In genomic region chr14:102088012-102088792, GRCh38 we compare ENCODE assay signal across 8 cellular contexts. TPM values are rescaled to one million over a fixed set of nuclear protein-coding genes. Genes with fewer than 3 reads are reported as not detected.
A peak's percentile ranks its signal among the peaks of the same experiment; 100 is the strongest.
DNase-seq lines count a peak whose midpoint lies in the region; ATAC-seq and TF ChIP-seq lines count a peak whose summit lies in the region.

No MANE protein-coding gene starts in this region.

- TF ChIP-seq CTCF in body of pancreas (IDR thresholded peaks at IDR 0.05) = no peak

- no peaks in the 10 kb centered on the region for H3K27me3 ChIP-seq in body of pancreas

- 35 to 49% methylated on average over 33 to 39 of the region's 39 CpGs for WGBS in body of pancreas, 2 donors

- H3K4me3 ChIP-seq in body of pancreas = no peak overlapping the region

- H3K9me3 ChIP-seq in body of pancreas = no peaks in the 10 kb centered on the region

- peaks cover 34% of the 10 kb centered on the region for H3K4me1 ChIP-seq in body of pancreas

- peak overlapping the region in 3 of 4 donors; percentile 99 to 100 (median 100) for H3K27ac ChIP-seq in body of pancreas

- peak; percentile 56 for TF ChIP-seq POLR2A in GM19193 (IDR thresholded peaks at IDR 0.05; ENCODE audit: extremely low read depth, insufficient read depth, insufficient read length)
- TF ChIP-seq POLR2A in body of pancreas (IDR thresholded peaks at IDR 0.05) = no peak

- intact Hi-C loops in body of pancreas (cut with DNase I) = no loop called here

- ATAC-seq in body of pancreas = no peak

- peaks cover 7 to 13% of the 10 kb centered on the region in 2 donors for H3K36me3 ChIP-seq in body of pancreas (replicated peaks in 1 of 2; ENCODE audit: insufficient read depth in 1 of 2, low read depth in 2 of 2)

- DNase-seq in T-helper 9 cell = peak; percentile 29
- DNase-seq in body of pancreas = peak; percentile 37 to 54 (median 45)
- DNase-seq in iPS-NIHi11 (ENCODE audit: low spot score) = peak; percentile 63
- peak; percentile 38 to 57 (median 39) for DNase-seq in stimulated activated CD4-positive, alpha-beta T cell treated with anti-CD3 and anti-CD28 coated beads, Interleukin-12 subunit alpha, Interleukin-12 subunit beta, amount 100 ng/mL, for 48 hours (ENCODE audit: low read depth in 2 of 3, low spot score in 1 of 3)
- DNase-seq in cortex of kidney (lab: John Stamatoyannopoulos, UW) = no peak
- no peak for DNase-seq in NCI-H1092 (lab: John Stamatoyannopoulos, UW)
- DNase-seq in NCI-H510A (lab: John Stamatoyannopoulos, UW) = no peak

RNA-seq across cellular contexts. Expression of gene HSP90AA1, which starts 1.4 kb away (rescaled TPM):
- total RNA-seq in body of pancreas = 100 to 1,000 TPM; 197 to 251 TPM

RNA-seq across cellular contexts. Expression of gene WDR20, which starts 51.5 kb away (rescaled TPM):
- 10 to 100 TPM; 12.2 to 15.5 TPM for total RNA-seq in body of pancreas

Comparison
In these comparisons a context has a peak if more than half of its experiments do, and no peak if none do; other contexts are left out.
1. DNase-seq: peak in T-helper 9 cell (single experiment), body of pancreas (4 of 4), iPS-NIHi11 (single experiment) and stimulated activated CD4-positive, alpha-beta T cell treated with anti-CD3 and anti-CD28 coated beads, Interleukin-12 subunit alpha, Interleukin-12 subunit beta, amount 100 ng/mL, for 48 hours (3 of 3); none in cortex of kidney (single experiment), NCI-H1092 (single experiment) and NCI-H510A (single experiment).